ENCODE assay signal across 10 cellular contexts in genomic region chr19:2326699-2327360, GRCh38. TPM values are rescaled to one million over a fixed set of nuclear protein-coding genes. Genes with fewer than 3 reads are reported as not detected.
A peak's percentile ranks its signal among the peaks of the same experiment; 100 is the strongest.
DNase-seq lines count a peak whose midpoint lies in the region; ATAC-seq, FAIRE-seq and TF ChIP-seq lines count a peak whose summit lies in the region.
"Had no signal": no experiment of that assay in that cellular context is flagged by ENCODE, and none has a peak within 500 bp of the region (broad histone marks: within the 10 kb centered on the region; RNA-seq: fewer than 3 reads in every experiment).

No MANE protein-coding gene starts in this region.

- H4K20me1 ChIP-seq in OCI-LY7 (ENCODE audit: insufficient read depth, low read length), result no peaks in the 10 kb centered on the region; the same call in 1 of the 2 replicates

- no peak for ATAC-seq in HG03520 (IDR thresholded peaks at IDR 0.05; ENCODE audit: unreplicated experiment)

- POLR2A ChIA-PET in OCI-LY7 (lab: Charles Lee), result interaction anchor here (1.1 kb wide), 1 partner anchor 8 kb away, joined by 3 read pairs; no protein-coding TSS in a partner anchor

- peak overlapping the region; percentile 87 for H3K4me2 ChIP-seq in OCI-LY7 (ENCODE audit: low read length)
- peak overlapping the region; percentile 5 for H3K4me2 ChIP-seq in parathyroid adenoma (ENCODE audit: low read length)

- H3K36me3 ChIP-seq in OCI-LY7 (ENCODE audit: insufficient read depth, low read length) (peaks cover 48% of the 10 kb centered on the region), parathyroid adenoma (ENCODE audit: control insufficient read depth, insufficient read depth, low read length) (no peaks in the 10 kb centered on the region)
- H3K36me3 ChIP-seq: ovary had no signal

- no TSS peak for BruUV-seq in OCI-LY7 (replicated peaks; lab: Mats Ljungman, UMichigan)

- TF ChIP-seq CTCF in OCI-LY7 (conservative IDR thresholded peaks at IDR 0.05; ENCODE audit: low read length), result no peak
- TF ChIP-seq CTCF in dorsolateral prefrontal cortex (IDR thresholded peaks at IDR 0.05 in 54 of 56, conservative IDR thresholded peaks at IDR 0.05 in 2 of 56; ENCODE audit: low read depth in 1 of 56, partially characterized antibody in 56 of 56), result no peak
- no peak for TF ChIP-seq CTCF in parathyroid adenoma (IDR thresholded peaks at IDR 0.05)

- no peak overlapping the region for H3K27ac ChIP-seq in OCI-LY7 (ENCODE audit: low read depth, low read length, poor library complexity, severe bottlenecking)
- peak overlapping the region in 6 of 59 donors; percentile 12 to 78 (median 39) for H3K27ac ChIP-seq in dorsolateral prefrontal cortex
- H3K27ac ChIP-seq in parathyroid adenoma, result no peak overlapping the region
- H3K27ac ChIP-seq: ovary had no signal

- CTCF ChIA-PET in OCI-LY7 (lab: Charles Lee; ENCODE audit: unreplicated experiment), result interaction anchor here (0.6 kb wide), 1 partner anchor 169 kb away, joined by 3 read pairs; no protein-coding TSS in a partner anchor

- H3K9ac ChIP-seq in parathyroid adenoma, result no peak overlapping the region

- peak overlapping the region; percentile 89 for H3K4me3 ChIP-seq in OCI-LY7 (ENCODE audit: low read depth, low read length, poor library complexity, severe bottlenecking)
- peak overlapping the region in 31 of 59 donors; percentile 78 to 100 (median 98) for H3K4me3 ChIP-seq in dorsolateral prefrontal cortex
- no peak overlapping the region for H3K4me3 ChIP-seq in parathyroid adenoma (ENCODE audit: low read depth, low read length)

- H3K4me1 ChIP-seq in OCI-LY7 (ENCODE audit: insufficient read depth, low read length, poor library complexity, severe bottlenecking) (peaks cover 48% of the 10 kb centered on the region), parathyroid adenoma (peaks cover 29% of the 10 kb centered on the region)

- DNase-seq in GM19239 (ENCODE audit: insufficient read length, low spot score), result no peak
- no peak for DNase-seq in OCI-LY7 (ENCODE audit: low spot score)
- no peak for DNase-seq in dorsolateral prefrontal cortex
- DNase-seq in retina, result no peak
- DNase-seq in SHP77 treated with DMSO at 0.1 percent for 48 hours (lab: John Stamatoyannopoulos, UW), result no peak
- no peak for DNase-seq in hypothalamus (lab: John Stamatoyannopoulos, UW)
- DNase-seq: ovary had no signal

- intact Hi-C loops in OCI-LY7 (cut with micrococcal nuclease; ENCODE audit: unreplicated experiment) (no loop called here), dorsolateral prefrontal cortex (cut with DNase I) (loop anchor here (1.0 to 10.0 kb wide), 4 partner anchors 55 to 312 kb away; partner anchors contain the start of genes BTBD2 (in 1 of the 2), PLEKHJ1 (in 1 of the 2), SF3A2 (in 1 of the 2) and TIMM13 (in 1 of the 2))

- H3K79me2 ChIP-seq in OCI-LY7 (ENCODE audit: insufficient read depth, low read depth, low read length), result peaks cover 65% of the 10 kb centered on the region
- peaks cover 33% of the 10 kb centered on the region for H3K79me2 ChIP-seq in parathyroid adenoma

- H3K9me3 ChIP-seq in OCI-LY7 (ENCODE audit: low read length), result no peaks in the 10 kb centered on the region
- no peaks in the 10 kb centered on the region for H3K9me3 ChIP-seq in parathyroid adenoma (ENCODE audit: control insufficient read depth, low read length)
- H3K9me3 ChIP-seq: ovary had no signal

- no peak overlapping the region for H2AFZ ChIP-seq in OCI-LY7 (ENCODE audit: low read length)
- no peak overlapping the region for H2AFZ ChIP-seq in parathyroid adenoma

- peak; percentile 40 for FAIRE-seq in GM19239 (lab: Jason Lieb, UNC)
- FAIRE-seq: HTR-8/SVneo had no signal

- no peaks in the 10 kb centered on the region for H3K9me2 ChIP-seq in OCI-LY7 (ENCODE audit: insufficient read depth, low read length)

- H3K27me3 ChIP-seq in dorsolateral prefrontal cortex (no peaks in the 10 kb centered on the region), parathyroid adenoma (ENCODE audit: control insufficient read depth, insufficient read depth, low read length) (no peaks in the 10 kb centered on the region)
- H3K27me3 ChIP-seq: ovary had no signal

RNA-seq across cellular contexts. Expression of gene LSM7, which starts 1.6 kb away (rescaled TPM):
- total RNA-seq in OCI-LY7 (2014; rRNA removed; shearing (Covaris generic)), result 288 and 321 TPM in 2 replicates
- total RNA-seq in OCI-LY7 (2022) (164 and 170 TPM in 2 replicates), dorsolateral prefrontal cortex (10 to 100 TPM; 25.2 to 59.5 (median 43.2) TPM)

RNA-seq across cellular contexts. Expression of gene SPPL2B, which starts 1.7 kb away (rescaled TPM):
- total RNA-seq in OCI-LY7 (2014; rRNA removed; shearing (Covaris generic)), result 96.9 and 106 TPM in 2 replicates
- total RNA-seq in OCI-LY7 (2022) (185 and 191 TPM in 2 replicates), dorsolateral prefrontal cortex (100 to 1,000 TPM in 7 of 120 experiments, 10 to 100 TPM in 113; 40.9 to 134 (median 70.6) TPM)

RNA-seq across cellular contexts. Expression of gene LINGO3, which starts 18.9 kb away (rescaled TPM):
- total RNA-seq in OCI-LY7 (2014; rRNA removed; shearing (Covaris generic)), result 0.33 and 0.38 TPM in 2 replicates
- total RNA-seq in OCI-LY7 (2022) (0.13 and 0.17 TPM in 2 replicates), dorsolateral prefrontal cortex (10 to 100 TPM in 1 of 120 experiments, 1 to 10 TPM in 119; 1.7 to 16.2 (median 4.4) TPM)
- total RNA-seq: ovary had no signal

RNA-seq across cellular contexts. Expression of gene TMPRSS9, which starts 33.2 kb away (rescaled TPM):
- total RNA-seq in OCI-LY7 (2014; rRNA removed; shearing (Covaris generic)), result 0.44 TPM in 1 of 2 replicates, not detected in the other
- total RNA-seq in OCI-LY7 (2022), result 0.28 TPM in 1 of 2 replicates, not detected in the other
- total RNA-seq in dorsolateral prefrontal cortex, result 1 to 10 TPM in 1 of 120 experiments, under 1 TPM in 61, not detected in 58; 0.13 to 1.5 (median 0.29) TPM

RNA-seq across cellular contexts. Expression of gene PEAK3, which starts 44.9 kb away (rescaled TPM):
- not detected in 2 replicates for total RNA-seq in OCI-LY7 (2014; rRNA removed; shearing (Covaris generic))
- total RNA-seq in OCI-LY7 (2022) (0.18 TPM in 1 of 2 replicates, not detected in the other), dorsolateral prefrontal cortex (1 to 10 TPM in 12 of 120 experiments, under 1 TPM in 101, not detected in 7; 0.16 to 1.5 (median 0.55) TPM)
